Comparison of ENCODE assay signal across 1 cellular context in the genomic region with DNA sequence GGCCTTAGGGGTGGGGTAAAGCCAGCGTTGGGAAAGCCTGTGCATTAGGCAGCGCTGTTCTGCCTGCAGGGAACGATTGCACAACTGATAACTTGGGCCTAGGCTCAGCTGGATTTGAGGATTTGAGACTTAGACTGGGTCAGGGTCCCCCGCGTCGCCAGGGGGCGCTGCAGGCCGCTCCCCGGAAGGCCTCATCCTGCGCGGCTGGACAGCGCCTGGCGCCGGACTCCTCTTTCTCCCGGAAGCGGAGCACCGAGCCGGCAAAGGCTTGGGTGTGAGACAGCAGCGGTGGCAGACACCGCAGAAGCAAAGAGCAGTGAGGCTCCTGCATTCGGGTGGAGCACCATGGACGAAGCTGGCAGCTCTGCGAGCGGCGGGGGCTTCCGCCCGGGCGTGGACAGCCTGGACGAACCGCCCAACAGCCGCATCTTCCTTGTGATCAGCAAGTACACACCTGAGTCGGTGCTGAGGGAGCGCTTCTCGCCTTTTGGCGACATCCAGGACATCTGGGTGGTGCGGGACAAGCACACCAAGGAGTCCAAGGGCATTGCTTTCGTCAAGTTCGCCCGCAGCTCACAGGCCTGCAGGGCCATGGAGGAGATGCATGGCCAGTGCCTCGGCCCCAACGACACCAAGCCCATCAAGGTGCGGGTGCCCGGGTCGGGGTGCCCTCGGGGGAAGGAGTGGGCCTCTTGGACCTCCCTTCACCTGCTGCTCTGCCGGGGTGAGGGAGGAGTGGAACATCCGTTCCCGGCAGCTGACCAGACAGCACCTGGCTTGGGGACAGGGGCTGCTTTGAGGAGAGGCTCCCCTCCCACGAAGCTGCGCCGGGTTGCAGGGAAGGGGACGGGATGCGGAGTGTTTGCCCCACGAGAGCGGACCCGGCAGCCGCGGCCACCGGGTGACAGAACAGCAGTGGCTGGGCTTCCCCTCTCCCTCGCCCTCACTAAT.
TF ChIP-seq lines count a peak whose summit lies in the region.

A gene with protein sequence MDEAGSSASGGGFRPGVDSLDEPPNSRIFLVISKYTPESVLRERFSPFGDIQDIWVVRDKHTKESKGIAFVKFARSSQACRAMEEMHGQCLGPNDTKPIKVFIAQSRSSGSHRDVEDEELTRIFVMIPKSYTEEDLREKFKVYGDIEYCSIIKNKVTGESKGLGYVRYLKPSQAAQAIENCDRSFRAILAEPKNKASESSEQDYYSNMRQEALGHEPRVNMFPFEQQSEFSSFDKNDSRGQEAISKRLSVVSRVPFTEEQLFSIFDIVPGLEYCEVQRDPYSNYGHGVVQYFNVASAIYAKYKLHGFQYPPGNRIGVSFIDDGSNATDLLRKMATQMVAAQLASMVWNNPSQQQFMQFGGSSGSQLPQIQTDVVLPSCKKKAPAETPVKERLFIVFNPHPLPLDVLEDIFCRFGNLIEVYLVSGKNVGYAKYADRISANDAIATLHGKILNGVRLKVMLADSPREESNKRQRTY (plus strand): TSS at position 236 of the 951 bp plus-strand sequence. CDS start 110 bp downstream, at position 346.

TF ChIP-seq in HEK293, 187 proteins besides CTCF, POLR2A, EP300 and RAD21 (continued from another document and continues in another):
- TF ChIP-seq, protein P1, sequence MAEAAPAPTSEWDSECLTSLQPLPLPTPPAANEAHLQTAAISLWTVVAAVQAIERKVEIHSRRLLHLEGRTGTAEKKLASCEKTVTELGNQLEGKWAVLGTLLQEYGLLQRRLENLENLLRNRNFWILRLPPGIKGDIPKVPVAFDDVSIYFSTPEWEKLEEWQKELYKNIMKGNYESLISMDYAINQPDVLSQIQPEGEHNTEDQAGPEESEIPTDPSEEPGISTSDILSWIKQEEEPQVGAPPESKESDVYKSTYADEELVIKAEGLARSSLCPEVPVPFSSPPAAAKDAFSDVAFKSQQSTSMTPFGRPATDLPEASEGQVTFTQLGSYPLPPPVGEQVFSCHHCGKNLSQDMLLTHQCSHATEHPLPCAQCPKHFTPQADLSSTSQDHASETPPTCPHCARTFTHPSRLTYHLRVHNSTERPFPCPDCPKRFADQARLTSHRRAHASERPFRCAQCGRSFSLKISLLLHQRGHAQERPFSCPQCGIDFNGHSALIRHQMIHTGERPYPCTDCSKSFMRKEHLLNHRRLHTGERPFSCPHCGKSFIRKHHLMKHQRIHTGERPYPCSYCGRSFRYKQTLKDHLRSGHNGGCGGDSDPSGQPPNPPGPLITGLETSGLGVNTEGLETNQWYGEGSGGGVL (tag by site-specific recombination; IDR thresholded peaks at IDR 0.05), result no peak
- TF ChIP-seq ZNF266 (tag by site-specific recombination; IDR thresholded peaks at IDR 0.05; ENCODE audit: low read depth) (no peak), GLIS2 (tag by site-specific recombination; IDR thresholded peaks at IDR 0.05) (0 out of 2 replicates have a peak, but pooled peaks have one; percentile 16), SCRT1 (tag by site-specific recombination; IDR thresholded peaks at IDR 0.05; ENCODE audit: borderline replicate concordance) (no peak), KLF8 (tag by site-specific recombination; IDR thresholded peaks at IDR 0.05) (peak; percentile 87), YY2 (tag by site-specific recombination; IDR thresholded peaks at IDR 0.05) (0 out of 2 replicates have a peak, but pooled peaks have one; percentile 40), ZNF624 (tag by site-specific recombination; IDR thresholded peaks at IDR 0.05) (no peak), ZNF544 (tag by site-specific recombination; IDR thresholded peaks at IDR 0.05) (no peak), ZNF670 (tag by site-specific recombination; IDR thresholded peaks at IDR 0.05; ENCODE audit: low read depth) (no peak), SCRT2 (tag by site-specific recombination; IDR thresholded peaks at IDR 0.05) (peak; percentile 51), ZNF76 (tag by site-specific recombination; IDR thresholded peaks at IDR 0.05; ENCODE audit: borderline replicate concordance, low read depth) (peak; percentile 55; the same call in 1 of the 2 replicates), ZNF600 (tag by site-specific recombination; IDR thresholded peaks at IDR 0.05) (peak; percentile 89), KLF16 (tag by site-specific recombination; IDR thresholded peaks at IDR 0.05) (0 out of 2 replicates have a peak, but pooled peaks have one; percentile 13), ZNF843 (tag by site-specific recombination; IDR thresholded peaks at IDR 0.05) (0 out of 2 replicates have a peak, but pooled peaks have one; percentile 18), ZNF549 (tag by site-specific recombination; IDR thresholded peaks at IDR 0.05) (no peak), ZNF341 (tag by site-specific recombination; IDR thresholded peaks at IDR 0.05; ENCODE audit: low read depth) (peak; percentile 34), SP3 (tag by site-specific recombination; IDR thresholded peaks at IDR 0.05) (peak; percentile 34; the same call in 1 of the 2 replicates), ZNF664 (tag by site-specific recombination; IDR thresholded peaks at IDR 0.05) (no peak), ZNF121 (tag by site-specific recombination; IDR thresholded peaks at IDR 0.05) (no peak), ZSCAN30 (tag by site-specific recombination; IDR thresholded peaks at IDR 0.05) (peak; percentile 98)
- TF ChIP-seq, protein P2, sequence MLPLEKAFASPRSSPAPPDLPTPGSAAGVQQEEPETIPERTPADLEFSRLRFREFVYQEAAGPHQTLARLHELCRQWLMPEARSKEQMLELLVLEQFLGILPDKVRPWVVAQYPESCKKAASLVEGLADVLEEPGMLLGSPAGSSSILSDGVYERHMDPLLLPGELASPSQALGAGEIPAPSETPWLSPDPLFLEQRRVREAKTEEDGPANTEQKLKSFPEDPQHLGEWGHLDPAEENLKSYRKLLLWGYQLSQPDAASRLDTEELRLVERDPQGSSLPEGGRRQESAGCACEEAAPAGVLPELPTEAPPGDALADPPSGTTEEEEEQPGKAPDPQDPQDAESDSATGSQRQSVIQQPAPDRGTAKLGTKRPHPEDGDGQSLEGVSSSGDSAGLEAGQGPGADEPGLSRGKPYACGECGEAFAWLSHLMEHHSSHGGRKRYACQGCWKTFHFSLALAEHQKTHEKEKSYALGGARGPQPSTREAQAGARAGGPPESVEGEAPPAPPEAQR (tag by site-specific recombination; IDR thresholded peaks at IDR 0.05), result no peak
- TF ChIP-seq, protein P3, sequence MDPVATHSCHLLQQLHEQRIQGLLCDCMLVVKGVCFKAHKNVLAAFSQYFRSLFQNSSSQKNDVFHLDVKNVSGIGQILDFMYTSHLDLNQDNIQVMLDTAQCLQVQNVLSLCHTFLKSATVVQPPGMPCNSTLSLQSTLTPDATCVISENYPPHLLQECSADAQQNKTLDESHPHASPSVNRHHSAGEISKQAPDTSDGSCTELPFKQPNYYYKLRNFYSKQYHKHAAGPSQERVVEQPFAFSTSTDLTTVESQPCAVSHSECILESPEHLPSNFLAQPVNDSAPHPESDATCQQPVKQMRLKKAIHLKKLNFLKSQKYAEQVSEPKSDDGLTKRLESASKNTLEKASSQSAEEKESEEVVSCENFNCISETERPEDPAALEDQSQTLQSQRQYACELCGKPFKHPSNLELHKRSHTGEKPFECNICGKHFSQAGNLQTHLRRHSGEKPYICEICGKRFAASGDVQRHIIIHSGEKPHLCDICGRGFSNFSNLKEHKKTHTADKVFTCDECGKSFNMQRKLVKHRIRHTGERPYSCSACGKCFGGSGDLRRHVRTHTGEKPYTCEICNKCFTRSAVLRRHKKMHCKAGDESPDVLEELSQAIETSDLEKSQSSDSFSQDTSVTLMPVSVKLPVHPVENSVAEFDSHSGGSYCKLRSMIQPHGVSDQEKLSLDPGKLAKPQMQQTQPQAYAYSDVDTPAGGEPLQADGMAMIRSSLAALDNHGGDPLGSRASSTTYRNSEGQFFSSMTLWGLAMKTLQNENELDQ (tag by site-specific recombination; IDR thresholded peaks at IDR 0.05; ENCODE audit: low read depth), result no peak
- TF ChIP-seq, protein P4, sequence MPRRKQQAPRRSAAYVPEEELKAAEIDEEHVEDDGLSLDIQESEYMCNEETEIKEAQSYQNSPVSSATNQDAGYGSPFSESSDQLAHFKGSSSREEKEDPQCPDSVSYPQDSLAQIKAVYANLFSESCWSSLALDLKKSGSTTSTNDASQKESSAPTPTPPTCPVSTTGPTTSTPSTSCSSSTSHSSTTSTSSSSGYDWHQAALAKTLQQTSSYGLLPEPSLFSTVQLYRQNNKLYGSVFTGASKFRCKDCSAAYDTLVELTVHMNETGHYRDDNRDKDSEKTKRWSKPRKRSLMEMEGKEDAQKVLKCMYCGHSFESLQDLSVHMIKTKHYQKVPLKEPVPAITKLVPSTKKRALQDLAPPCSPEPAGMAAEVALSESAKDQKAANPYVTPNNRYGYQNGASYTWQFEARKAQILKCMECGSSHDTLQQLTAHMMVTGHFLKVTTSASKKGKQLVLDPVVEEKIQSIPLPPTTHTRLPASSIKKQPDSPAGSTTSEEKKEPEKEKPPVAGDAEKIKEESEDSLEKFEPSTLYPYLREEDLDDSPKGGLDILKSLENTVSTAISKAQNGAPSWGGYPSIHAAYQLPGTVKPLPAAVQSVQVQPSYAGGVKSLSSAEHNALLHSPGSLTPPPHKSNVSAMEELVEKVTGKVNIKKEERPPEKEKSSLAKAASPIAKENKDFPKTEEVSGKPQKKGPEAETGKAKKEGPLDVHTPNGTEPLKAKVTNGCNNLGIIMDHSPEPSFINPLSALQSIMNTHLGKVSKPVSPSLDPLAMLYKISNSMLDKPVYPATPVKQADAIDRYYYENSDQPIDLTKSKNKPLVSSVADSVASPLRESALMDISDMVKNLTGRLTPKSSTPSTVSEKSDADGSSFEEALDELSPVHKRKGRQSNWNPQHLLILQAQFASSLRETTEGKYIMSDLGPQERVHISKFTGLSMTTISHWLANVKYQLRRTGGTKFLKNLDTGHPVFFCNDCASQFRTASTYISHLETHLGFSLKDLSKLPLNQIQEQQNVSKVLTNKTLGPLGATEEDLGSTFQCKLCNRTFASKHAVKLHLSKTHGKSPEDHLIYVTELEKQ (tag by site-specific recombination; IDR thresholded peaks at IDR 0.05; ENCODE audit: borderline replicate concordance), result no peak
- TF ChIP-seq, protein P5, sequence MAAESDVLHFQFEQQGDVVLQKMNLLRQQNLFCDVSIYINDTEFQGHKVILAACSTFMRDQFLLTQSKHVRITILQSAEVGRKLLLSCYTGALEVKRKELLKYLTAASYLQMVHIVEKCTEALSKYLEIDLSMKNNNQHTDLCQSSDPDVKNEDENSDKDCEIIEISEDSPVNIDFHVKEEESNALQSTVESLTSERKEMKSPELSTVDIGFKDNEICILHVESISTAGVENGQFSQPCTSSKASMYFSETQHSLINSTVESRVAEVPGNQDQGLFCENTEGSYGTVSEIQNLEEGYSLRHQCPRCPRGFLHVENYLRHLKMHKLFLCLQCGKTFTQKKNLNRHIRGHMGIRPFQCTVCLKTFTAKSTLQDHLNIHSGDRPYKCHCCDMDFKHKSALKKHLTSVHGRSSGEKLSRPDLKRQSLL (tag by site-specific recombination; IDR thresholded peaks at IDR 0.05), result peak; percentile 21; the same call in 1 of the 2 replicates
- TF ChIP-seq, protein P6, sequence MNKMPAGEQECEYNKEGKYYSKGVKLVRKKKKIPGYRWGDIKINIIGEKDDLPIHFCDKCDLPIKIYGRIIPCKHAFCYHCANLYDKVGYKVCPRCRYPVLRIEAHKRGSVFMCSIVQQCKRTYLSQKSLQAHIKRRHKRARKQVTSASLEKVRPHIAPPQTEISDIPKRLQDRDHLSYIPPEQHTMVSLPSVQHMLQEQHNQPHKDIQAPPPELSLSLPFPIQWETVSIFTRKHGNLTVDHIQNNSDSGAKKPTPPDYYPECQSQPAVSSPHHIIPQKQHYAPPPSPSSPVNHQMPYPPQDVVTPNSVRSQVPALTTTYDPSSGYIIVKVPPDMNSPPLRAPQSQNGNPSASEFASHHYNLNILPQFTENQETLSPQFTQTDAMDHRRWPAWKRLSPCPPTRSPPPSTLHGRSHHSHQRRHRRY (tag by site-specific recombination; IDR thresholded peaks at IDR 0.05), result no peak
- TF ChIP-seq, protein P7, sequence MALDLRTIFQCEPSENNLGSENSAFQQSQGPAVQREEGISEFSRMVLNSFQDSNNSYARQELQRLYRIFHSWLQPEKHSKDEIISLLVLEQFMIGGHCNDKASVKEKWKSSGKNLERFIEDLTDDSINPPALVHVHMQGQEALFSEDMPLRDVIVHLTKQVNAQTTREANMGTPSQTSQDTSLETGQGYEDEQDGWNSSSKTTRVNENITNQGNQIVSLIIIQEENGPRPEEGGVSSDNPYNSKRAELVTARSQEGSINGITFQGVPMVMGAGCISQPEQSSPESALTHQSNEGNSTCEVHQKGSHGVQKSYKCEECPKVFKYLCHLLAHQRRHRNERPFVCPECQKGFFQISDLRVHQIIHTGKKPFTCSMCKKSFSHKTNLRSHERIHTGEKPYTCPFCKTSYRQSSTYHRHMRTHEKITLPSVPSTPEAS (tag by site-specific recombination; IDR thresholded peaks at IDR 0.05), result no peak
- TF ChIP-seq, protein P8, sequence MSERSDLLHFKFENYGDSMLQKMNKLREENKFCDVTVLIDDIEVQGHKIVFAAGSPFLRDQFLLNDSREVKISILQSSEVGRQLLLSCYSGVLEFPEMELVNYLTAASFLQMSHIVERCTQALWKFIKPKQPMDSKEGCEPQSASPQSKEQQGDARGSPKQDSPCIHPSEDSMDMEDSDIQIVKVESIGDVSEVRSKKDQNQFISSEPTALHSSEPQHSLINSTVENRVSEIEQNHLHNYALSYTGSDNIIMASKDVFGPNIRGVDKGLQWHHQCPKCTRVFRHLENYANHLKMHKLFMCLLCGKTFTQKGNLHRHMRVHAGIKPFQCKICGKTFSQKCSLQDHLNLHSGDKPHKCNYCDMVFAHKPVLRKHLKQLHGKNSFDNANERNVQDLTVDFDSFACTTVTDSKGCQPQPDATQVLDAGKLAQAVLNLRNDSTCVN (tag by site-specific recombination; optimal IDR thresholded peaks at IDR 0.05), result peak; percentile 27
- TF ChIP-seq, protein P9, sequence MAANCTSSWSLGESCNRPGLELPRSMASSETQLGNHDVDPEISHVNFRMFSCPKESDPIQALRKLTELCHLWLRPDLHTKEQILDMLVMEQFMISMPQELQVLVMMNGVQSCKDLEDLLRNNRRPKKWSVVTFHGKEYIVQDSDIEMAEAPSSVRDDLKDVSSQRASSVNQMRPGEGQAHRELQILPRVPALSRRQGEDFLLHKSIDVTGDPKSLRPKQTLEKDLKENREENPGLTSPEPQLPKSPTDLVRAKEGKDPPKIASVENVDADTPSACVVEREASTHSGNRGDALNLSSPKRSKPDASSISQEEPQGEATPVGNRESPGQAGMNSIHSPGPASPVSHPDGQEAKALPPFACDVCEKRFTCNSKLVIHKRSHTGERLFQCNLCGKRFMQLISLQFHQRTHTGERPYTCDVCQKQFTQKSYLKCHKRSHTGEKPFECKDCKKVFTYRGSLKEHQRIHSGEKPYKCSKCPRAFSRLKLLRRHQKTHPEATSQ (tag by site-specific recombination; IDR thresholded peaks at IDR 0.05), result 0 out of 2 replicates have a peak, but pooled peaks have one; percentile 57
- TF ChIP-seq, protein P10, sequence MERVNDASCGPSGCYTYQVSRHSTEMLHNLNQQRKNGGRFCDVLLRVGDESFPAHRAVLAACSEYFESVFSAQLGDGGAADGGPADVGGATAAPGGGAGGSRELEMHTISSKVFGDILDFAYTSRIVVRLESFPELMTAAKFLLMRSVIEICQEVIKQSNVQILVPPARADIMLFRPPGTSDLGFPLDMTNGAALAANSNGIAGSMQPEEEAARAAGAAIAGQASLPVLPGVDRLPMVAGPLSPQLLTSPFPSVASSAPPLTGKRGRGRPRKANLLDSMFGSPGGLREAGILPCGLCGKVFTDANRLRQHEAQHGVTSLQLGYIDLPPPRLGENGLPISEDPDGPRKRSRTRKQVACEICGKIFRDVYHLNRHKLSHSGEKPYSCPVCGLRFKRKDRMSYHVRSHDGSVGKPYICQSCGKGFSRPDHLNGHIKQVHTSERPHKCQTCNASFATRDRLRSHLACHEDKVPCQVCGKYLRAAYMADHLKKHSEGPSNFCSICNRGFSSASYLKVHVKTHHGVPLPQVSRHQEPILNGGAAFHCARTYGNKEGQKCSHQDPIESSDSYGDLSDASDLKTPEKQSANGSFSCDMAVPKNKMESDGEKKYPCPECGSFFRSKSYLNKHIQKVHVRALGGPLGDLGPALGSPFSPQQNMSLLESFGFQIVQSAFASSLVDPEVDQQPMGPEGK (tag by site-specific recombination; IDR thresholded peaks at IDR 0.05), result 0 out of 2 replicates have a peak, but pooled peaks have one; percentile 30
